In the genomic region with DNA sequence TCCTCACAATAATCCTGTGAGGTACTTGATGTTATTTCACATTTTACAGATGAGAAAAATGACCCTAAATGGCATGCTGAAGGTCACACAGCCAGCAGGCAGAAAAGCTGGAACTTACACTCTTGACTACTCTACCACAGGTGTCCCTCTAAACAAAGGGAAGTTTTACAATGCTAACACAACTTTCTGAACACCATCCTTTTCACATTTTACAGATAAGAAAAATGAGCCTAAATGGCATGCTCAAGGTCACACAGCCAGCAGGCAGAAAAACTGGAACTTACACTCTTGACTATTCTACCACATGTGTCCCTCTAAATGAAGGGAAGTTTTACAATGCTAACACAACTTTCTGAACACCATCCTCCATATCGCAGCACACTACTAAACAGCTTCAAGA, we compare ENCODE assay signal across 25 cellular contexts.
"Had no signal": no experiment of that assay in that cellular context is flagged by ENCODE, and none has a peak within 500 bp of the region (broad histone marks: within the 10 kb centered on the region; RNA-seq: fewer than 3 reads in every experiment).

No MANE protein-coding gene starts in this region.

- ATAC-seq: activated CD4-positive, alpha-beta T cell treated with anti-CD3 and anti-CD28 coated beads for 36 hours; gastrocnemius medialis; naive thymus-derived CD8-positive, alpha-beta T cell; sciatic nerve; stimulated activated effector memory CD8-positive, alpha-beta T cell treated with anti-CD3 and anti-CD28 coated beads, Interleukin-12 subunit alpha, Interleukin-12 subunit beta, amount 100 ng/mL, for 72 hours had no signal

- FAIRE-seq: bronchial epithelial cell, small intestine had no signal

- H3K27me3 Mint-ChIP-seq: activated B cell treated with CpG ODN at 0.5 μM for 24 hours; activated CD4-positive, alpha-beta T cell treated with anti-CD3 and anti-CD28 coated beads for 36 hours; activated naive CD8-positive, alpha-beta T cell treated with anti-CD3 and anti-CD28 coated beads for 36 hours; naive thymus-derived CD8-positive, alpha-beta T cell had no signal

- H3K4me3 Mint-ChIP-seq: activated B cell treated with CpG ODN at 0.5 μM for 24 hours; activated CD4-positive, alpha-beta T cell treated with anti-CD3 and anti-CD28 coated beads for 36 hours; activated naive CD8-positive, alpha-beta T cell treated with anti-CD3 and anti-CD28 coated beads for 36 hours; endodermal cell; mesothelial cell of epicardium; naive thymus-derived CD8-positive, alpha-beta T cell; stimulated activated effector memory CD8-positive, alpha-beta T cell treated with anti-CD3 and anti-CD28 coated beads, Interleukin-12 subunit alpha, Interleukin-12 subunit beta, amount 100 ng/mL, for 72 hours had no signal

- DNase-seq: activated B cell treated with CpG ODN at 0.5 μM for 24 hours; activated CD4-positive, alpha-beta T cell treated with anti-CD3 and anti-CD28 coated beads for 36 hours; activated CD4-positive, alpha-beta T cell treated with anti-CD3 and anti-CD28 coated beads, Interleukin-2, amount 50 U/mL, for 48 hours; activated naive CD4-positive, alpha-beta T cell treated with Interleukin-2 at 50 U/mL for 16 hours; activated naive CD8-positive, alpha-beta T cell treated with anti-CD3 and anti-CD28 coated beads for 36 hours; activated T-cell treated with anti-CD3 and anti-CD28 coated beads, Interleukin-2, amount 50 U/mL, for 48 hours; amniotic stem cell; cerebellar nuclear complex; endodermal cell; esophagus squamous epithelium; gastrocnemius medialis; hippocampal formation; kidney glomerular epithelial cell; left ventricle myocardium inferior; mammary epithelial cell; naive thymus-derived CD8-positive, alpha-beta T cell; small intestine; stimulated activated CD4-positive, alpha-beta T cell treated with anti-CD3 and anti-CD28 coated beads, Interleukin-2, amount 100 ng/mL, for 24 hours; T1000; testis; upper lobe of left lung had no signal

- H3K27ac Mint-ChIP-seq: activated B cell treated with CpG ODN at 0.5 μM for 24 hours; activated CD4-positive, alpha-beta T cell treated with anti-CD3 and anti-CD28 coated beads for 36 hours; activated naive CD8-positive, alpha-beta T cell treated with anti-CD3 and anti-CD28 coated beads for 36 hours; endodermal cell; mesothelial cell of epicardium; stimulated activated effector memory CD8-positive, alpha-beta T cell treated with anti-CD3 and anti-CD28 coated beads, Interleukin-12 subunit alpha, Interleukin-12 subunit beta, amount 100 ng/mL, for 72 hours had no signal

- H3K9me3 Mint-ChIP-seq: activated B cell treated with CpG ODN at 0.5 μM for 24 hours; activated naive CD8-positive, alpha-beta T cell treated with anti-CD3 and anti-CD28 coated beads for 36 hours; naive thymus-derived CD8-positive, alpha-beta T cell; stimulated activated effector memory CD8-positive, alpha-beta T cell treated with anti-CD3 and anti-CD28 coated beads, Interleukin-12 subunit alpha, Interleukin-12 subunit beta, amount 100 ng/mL, for 72 hours had no signal
